ENCODE assay signal across 8 cellular contexts in the genomic region with DNA sequence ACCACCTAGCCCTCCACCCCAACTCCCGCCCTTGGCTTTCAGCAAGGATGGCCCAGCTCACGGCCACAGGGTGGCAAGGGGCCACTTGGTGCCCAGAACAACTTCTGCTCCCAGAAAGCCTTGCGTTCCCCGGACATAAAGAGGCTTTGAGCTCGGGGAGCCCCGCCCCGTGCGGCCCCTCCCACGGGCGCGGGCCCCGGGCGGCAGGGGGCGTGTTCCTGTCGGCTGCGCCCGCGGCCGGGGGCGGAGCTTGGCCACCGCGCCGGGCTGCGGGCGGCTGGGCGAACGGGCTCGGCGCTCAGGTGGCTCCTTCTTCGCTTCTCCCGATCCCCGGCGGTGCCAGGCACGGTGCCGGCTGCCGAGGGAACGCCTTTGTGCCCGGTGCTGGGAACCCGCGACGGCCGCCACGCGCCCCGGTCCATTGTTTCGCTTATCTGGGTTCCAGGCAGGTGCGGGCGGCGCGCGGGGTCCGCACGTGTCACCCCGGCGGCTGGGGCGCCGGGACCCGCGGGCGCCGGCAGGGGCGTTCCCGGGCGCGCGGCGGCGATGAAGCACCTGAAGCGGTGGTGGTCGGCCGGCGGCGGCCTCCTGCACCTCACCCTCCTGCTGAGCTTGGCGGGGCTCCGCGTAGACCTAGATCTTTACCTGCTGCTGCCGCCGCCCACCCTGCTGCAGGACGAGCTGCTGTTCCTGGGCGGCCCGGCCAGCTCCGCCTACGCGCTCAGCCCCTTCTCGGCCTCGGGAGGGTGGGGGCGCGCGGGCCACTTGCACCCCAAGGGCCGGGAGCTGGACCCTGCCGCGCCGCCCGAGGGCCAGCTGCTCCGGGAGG. TPM values are rescaled to one million over a fixed set of nuclear protein-coding genes. Genes with fewer than 3 reads are reported as not detected.
DNase-seq lines count a peak whose midpoint lies in the region; ATAC-seq, FAIRE-seq and TF ChIP-seq lines count a peak whose summit lies in the region.

A gene with protein sequence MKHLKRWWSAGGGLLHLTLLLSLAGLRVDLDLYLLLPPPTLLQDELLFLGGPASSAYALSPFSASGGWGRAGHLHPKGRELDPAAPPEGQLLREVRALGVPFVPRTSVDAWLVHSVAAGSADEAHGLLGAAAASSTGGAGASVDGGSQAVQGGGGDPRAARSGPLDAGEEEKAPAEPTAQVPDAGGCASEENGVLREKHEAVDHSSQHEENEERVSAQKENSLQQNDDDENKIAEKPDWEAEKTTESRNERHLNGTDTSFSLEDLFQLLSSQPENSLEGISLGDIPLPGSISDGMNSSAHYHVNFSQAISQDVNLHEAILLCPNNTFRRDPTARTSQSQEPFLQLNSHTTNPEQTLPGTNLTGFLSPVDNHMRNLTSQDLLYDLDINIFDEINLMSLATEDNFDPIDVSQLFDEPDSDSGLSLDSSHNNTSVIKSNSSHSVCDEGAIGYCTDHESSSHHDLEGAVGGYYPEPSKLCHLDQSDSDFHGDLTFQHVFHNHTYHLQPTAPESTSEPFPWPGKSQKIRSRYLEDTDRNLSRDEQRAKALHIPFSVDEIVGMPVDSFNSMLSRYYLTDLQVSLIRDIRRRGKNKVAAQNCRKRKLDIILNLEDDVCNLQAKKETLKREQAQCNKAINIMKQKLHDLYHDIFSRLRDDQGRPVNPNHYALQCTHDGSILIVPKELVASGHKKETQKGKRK (plus strand): TSS at position 246 of the 829 bp plus-strand sequence. CDS start 301 bp downstream, at position 547.

- POLR2A ChIA-PET in SK-N-SH (lab: Yijun Ruan, JAX), result interaction anchor here (0.8 to 2.1 kb wide), 5 partner anchors 9 to 213 kb away, joined by 3 to 7 read pairs (median 4); partner anchors contain the start of genes CBX3 and HNRNPA2B1

- in situ Hi-C loops in G401 (cut with HindIII; ENCODE audit: low sequenced_read_pairs), result no loop called here

- TF ChIP-seq EP300 in SK-N-SH (IDR thresholded peaks at IDR 0.05; ENCODE audit: borderline replicate concordance in 1 of 2, low read depth in 1 of 2, low read length in 1 of 2), result no peak

- H3K4me3 Mint-ChIP-seq in activated naive CD4-positive, alpha-beta T cell treated with anti-CD3 and anti-CD28 coated beads, Interleukin-2, amount 10 ng/mL, durations not matched to agents 7 days and 5 days, result peak within 1 kb of the TSS; percentile 96

- no peaks in the 10 kb centered on the region for H3F3A ChIP-seq in Loucy (ENCODE audit: low read depth)
- peaks cover 24% of the 10 kb centered on the region for H3F3A ChIP-seq in SK-N-SH (replicated peaks; ENCODE audit: insufficient read depth)

- H3K79me2 ChIP-seq in Loucy (ENCODE audit: insufficient read depth, low read length) (no peaks in the 10 kb centered on the region), SK-N-SH (ENCODE audit: insufficient read depth) (peaks cover 30% of the 10 kb centered on the region; the same call in 1 of the 2 replicates)

- TF ChIP-seq CTCF in Loucy (conservative IDR thresholded peaks at IDR 0.05; ENCODE audit: low read length), result no peak
- no peak; the same call in 1 of the 2 replicates for TF ChIP-seq CTCF in SK-N-SH (IDR thresholded peaks at IDR 0.05)
- no peak for TF ChIP-seq CTCF in pancreas (IDR thresholded peaks at IDR 0.05)
- no peak for TF ChIP-seq CTCF in tibial artery (IDR thresholded peaks at IDR 0.05)

- peak within 1 kb of the TSS; percentile 95 for H3K27ac Mint-ChIP-seq in activated naive CD4-positive, alpha-beta T cell treated with anti-CD3 and anti-CD28 coated beads, Interleukin-2, amount 10 ng/mL, durations not matched to agents 7 days and 5 days

- no peak for TF ChIP-seq RAD21 in SK-N-SH (IDR thresholded peaks at IDR 0.05; ENCODE audit: low read length)

- H2AFZ ChIP-seq in Loucy (ENCODE audit: low read length), result peak within 1 kb of the TSS; percentile 87
- peak within 1 kb of the TSS; percentile 90 for H2AFZ ChIP-seq in SK-N-SH (ENCODE audit: low read depth)

- no peaks in the 10 kb centered on the region for H3K9me3 Mint-ChIP-seq in activated naive CD4-positive, alpha-beta T cell treated with anti-CD3 and anti-CD28 coated beads, Interleukin-2, amount 10 ng/mL, durations not matched to agents 7 days and 5 days

- H3K36me3 ChIP-seq in Loucy (ENCODE audit: insufficient read depth, low read length), result no peaks in the 10 kb centered on the region
- H3K36me3 ChIP-seq in SK-N-SH (replicated peaks in 1 of 2; ENCODE audit: control insufficient read depth in 1 of 2, insufficient read depth in 2 of 2, low read length in 1 of 2), result no peaks in the 10 kb centered on the region
- no peaks in the 10 kb centered on the region for H3K36me3 ChIP-seq in pancreas
- no peaks in the 10 kb centered on the region for H3K36me3 ChIP-seq in tibial artery

- DNase-seq in G401 (ENCODE audit: low spot score) (peak; percentile 68), H4 (ENCODE audit: low spot score) (peak; percentile 81), SK-N-SH (peak; percentile 98), head of caudate nucleus (peak; percentile 44 to 88 (median 73)), pancreas (peak; percentile 81 to 93 (median 90)), tibial artery (peak; percentile 50 to 75)
- peak; percentile 88 for DNase-seq in activated naive CD4-positive, alpha-beta T cell treated with anti-CD3 and anti-CD28 coated beads, Interleukin-2, amount 10 ng/mL, durations not matched to agents 7 days and 5 days

- peaks cover 8% of the 10 kb centered on the region for H3K36me3 Mint-ChIP-seq in activated naive CD4-positive, alpha-beta T cell treated with anti-CD3 and anti-CD28 coated beads, Interleukin-2, amount 10 ng/mL, durations not matched to agents 7 days and 5 days

- H3K4me3 ChIP-seq in Loucy (ENCODE audit: low read length, poor library complexity, severe bottlenecking) (peak within 1 kb of the TSS; percentile 79), SK-N-SH (ENCODE audit: low read depth in 2 of 2, low read length in 1 of 2) (peak within 1 kb of the TSS; percentile 65 to 75), pancreas (peak within 1 kb of the TSS; percentile 40 to 73 (median 60)), tibial artery (peak within 1 kb of the TSS; percentile 47 to 48)

- H4K20me1 ChIP-seq in Loucy (ENCODE audit: insufficient read depth, low read length, poor library complexity, severe bottlenecking) (no peaks in the 10 kb centered on the region), SK-N-SH (ENCODE audit: insufficient read depth) (no peaks in the 10 kb centered on the region)

- H3K27me3 ChIP-seq in Loucy (ENCODE audit: insufficient read depth, low read length, poor library complexity, severe bottlenecking) (no peaks in the 10 kb centered on the region), SK-N-SH (ENCODE audit: insufficient read depth) (no peaks in the 10 kb centered on the region), pancreas (no peaks in the 10 kb centered on the region), tibial artery (peaks cover 0 to 44% of the 10 kb centered on the region in 2 donors)

- ATAC-seq in pancreas, result peak; percentile 92 to 96 (median 94)

- CTCF ChIA-PET in SK-N-SH (lab: Yijun Ruan, JAX), result interaction anchor here (0.6 to 2.0 kb wide), 11 partner anchors 14 to 167 kb away, joined by 3 to 8 read pairs (median 4); partner anchors contain the start of gene HNRNPA2B1
- CTCF ChIA-PET in activated naive CD4-positive, alpha-beta T cell treated with anti-CD3 and anti-CD28 coated beads, Interleukin-2, amount 10 ng/mL, durations not matched to agents 7 days and 5 days (lab: Charles Lee), result interaction anchor here (1.1 to 3.1 kb wide), 6 partner anchors 9 to 260 kb away, joined by 3 to 29 read pairs (median 4); no protein-coding TSS in a partner anchor

- intact Hi-C loops in head of caudate nucleus (cut with DNase I) (no loop called here), pancreas (cut with DNase I) (no loop called here), tibial artery (cut with DNase I; ENCODE audit: low total_unique reads) (no loop called here)

- FAIRE-seq in pancreas (lab: Jason Lieb, UNC), result no peak

- H3K27me3 Mint-ChIP-seq in activated naive CD4-positive, alpha-beta T cell treated with anti-CD3 and anti-CD28 coated beads, Interleukin-2, amount 10 ng/mL, durations not matched to agents 7 days and 5 days, result peaks cover 13% of the 10 kb centered on the region

- peak within 1 kb of the TSS; percentile 77 for H3K4me2 ChIP-seq in Loucy (ENCODE audit: low read depth, low read length, poor library complexity, severe bottlenecking)
- H3K4me2 ChIP-seq in SK-N-SH, result peak within 1 kb of the TSS; percentile 83

- 6% methylated on average over 13 of the region's 95 CpGs for WGBS in SK-N-SH (ENCODE audit: low lambda C conversion rate)
- WGBS in pancreas, 2 donors, result 0 to 1% methylated on average over 48 to 95 of the region's 95 CpGs

- H3K9ac ChIP-seq in Loucy (ENCODE audit: low read depth, low read length, poor library complexity, severe bottlenecking) (peak within 1 kb of the TSS; percentile 69), SK-N-SH (peak within 1 kb of the TSS; percentile 44)

- peaks cover 59% of the 10 kb centered on the region for H3K4me1 Mint-ChIP-seq in activated naive CD4-positive, alpha-beta T cell treated with anti-CD3 and anti-CD28 coated beads, Interleukin-2, amount 10 ng/mL, durations not matched to agents 7 days and 5 days

- H3K9me2 ChIP-seq in Loucy (replicated peaks; ENCODE audit: low read depth, low read length), result no peaks in the 10 kb centered on the region
- H3K9me2 ChIP-seq in SK-N-SH, result no peaks in the 10 kb centered on the region

- H3K27ac ChIP-seq in SK-N-SH (ENCODE audit: low read depth in 2 of 2, low read length in 1 of 2), result peak within 1 kb of the TSS in 1 of 2 experiments; percentile 20; a peak in 1 of 4 replicates
- H3K27ac ChIP-seq in pancreas, result peak within 1 kb of the TSS in 1 of 4 donors; percentile 30
- no peak within 1 kb of the TSS for H3K27ac ChIP-seq in tibial artery

- H3K9me3 ChIP-seq in Loucy (ENCODE audit: insufficient read depth, low read depth, low read length), result no peaks in the 10 kb centered on the region
- H3K9me3 ChIP-seq in SK-N-SH, result no peaks in the 10 kb centered on the region
- no peaks in the 10 kb centered on the region for H3K9me3 ChIP-seq in pancreas
- no peaks in the 10 kb centered on the region for H3K9me3 ChIP-seq in tibial artery

- H3K4me1 ChIP-seq in Loucy (ENCODE audit: insufficient read depth, low read length, poor library complexity, severe bottlenecking) (peaks cover 42% of the 10 kb centered on the region), SK-N-SH (ENCODE audit: control insufficient read depth in 1 of 2, insufficient read depth in 2 of 2, low read depth in 1 of 2, low read length in 1 of 2) (peaks cover 16 to 26% of the 10 kb centered on the region in 2 experiments; a peak in 3 of 4 replicates), pancreas (peaks cover 0 to 29% (median 0%) of the 10 kb centered on the region in 3 donors), tibial artery (peaks cover 0 to 19% (median 10%) of the 10 kb centered on the region in 4 donors)

RNA-seq across cellular contexts. Expression of the gene that starts here (rescaled TPM):
- total RNA-seq in G401 (2014; rRNA removed; shearing (Covaris generic)), result 211 and 236 TPM in 2 replicates
- 34.1 and 34.9 TPM in 2 replicates for total RNA-seq in H4 (2014; rRNA removed; shearing (Covaris generic))
- polyA plus RNA-seq in SK-N-SH (2012; rRNA removed) (36.1 and 50.8 TPM in 2 replicates), pancreas (1 to 10 TPM; 1.7 to 2.1 TPM)
- 50.3 and 55.0 TPM in 2 replicates for polyA plus RNA-seq in SK-N-SH (2012; cell fraction: cytosol; rRNA removed)
- polyA plus RNA-seq in SK-N-SH (2012; cell fraction: nucleus; rRNA removed), result 20.3 and 41.3 TPM in 2 replicates
- total RNA-seq in pancreas, result 10 to 100 TPM in 1 of 6 donors, 1 to 10 TPM in 5; 1.2 to 10.3 (median 2.6) TPM

Comparison
In these comparisons a context has a peak if more than half of its experiments do, and no peak if none do; other contexts are left out.
1. RNA of the gene that starts here (polyA plus RNA-seq): 20.3 to 55.0 TPM in SK-N-SH; 1.7 to 2.1 TPM in pancreas; every median in the first group is over 4 times any median in the second.
2. Peak in every context shown above with its lines, with median percentiles within 50 percentile points of each other: DNase-seq and H3K4me3 ChIP-seq.